10 cellular contexts compared by ENCODE assay signal in genomic region chr3:12159227-12159601, GRCh38. TPM values are rescaled to one million over a fixed set of nuclear protein-coding genes. Genes with fewer than 3 reads are reported as not detected.
A peak's percentile ranks its signal among the peaks of the same experiment; 100 is the strongest.
DNase-seq lines count a peak whose midpoint lies in the region; ATAC-seq and TF ChIP-seq lines count a peak whose summit lies in the region.
"Had no signal": no experiment of that assay in that cellular context is flagged by ENCODE, and none has a peak within 500 bp of the region (broad histone marks: within the 10 kb centered on the region; RNA-seq: fewer than 3 reads in every experiment).

No MANE protein-coding gene starts in this region.

- H3K9me2 ChIP-seq in Karpas-422 (replicated peaks; ENCODE audit: insufficient read depth, low read length), result no peaks in the 10 kb centered on the region

- DNase-seq in activated naive CD8-positive, alpha-beta T cell treated with anti-CD3 and anti-CD28 coated beads, Interleukin-2, amount 10 ng/mL, durations not matched to agents 7 days and 5 days, result no peak
- DNase-seq in activated naive CD8-positive, alpha-beta T cell treated with anti-CD3 and anti-CD28 coated beads, Interleukin-2, amount 50 U/mL, for 24 hours, result no peak
- peak; percentile 90 for DNase-seq in endodermal cell
- DNase-seq in aorta, result no peak
- DNase-seq in Karpas-422, result no peak
- no peak for DNase-seq in SW 1271 (lab: John Stamatoyannopoulos, UW)
- DNase-seq: activated T-cell treated with anti-CD3 and anti-CD28 coated beads, Interleukin-2, amount 50 U/mL, for 24 hours had no signal

- no peak overlapping the region for H2AFZ ChIP-seq in Karpas-422 (ENCODE audit: low read length)

- H3K27ac Mint-ChIP-seq in activated naive CD8-positive, alpha-beta T cell treated with anti-CD3 and anti-CD28 coated beads, Interleukin-2, amount 10 ng/mL, durations not matched to agents 7 days and 5 days, result no peak overlapping the region
- no peak overlapping the region for H3K27ac Mint-ChIP-seq in activated naive CD8-positive, alpha-beta T cell treated with anti-CD3 and anti-CD28 coated beads, Interleukin-2, amount 50 U/mL, for 24 hours
- H3K27ac Mint-ChIP-seq in endodermal cell, result peak overlapping the region; percentile 76
- H3K27ac Mint-ChIP-seq: activated T-cell treated with anti-CD3 and anti-CD28 coated beads, Interleukin-2, amount 50 U/mL, for 24 hours; natural killer cell treated with Interleukin-12 subunit alpha and Interleukin-12 subunit beta and Interleukin-15 and Interleukin-18, amount 100 ng/mL, for 72 hours had no signal

- POLR2A ChIA-PET in activated naive CD8-positive, alpha-beta T cell treated with anti-CD3 and anti-CD28 coated beads, Interleukin-2, amount 10 ng/mL, durations not matched to agents 7 days and 5 days (lab: Charles Lee), result no interaction called here

- peak overlapping the region; percentile 8 for H3K4me3 Mint-ChIP-seq in activated naive CD8-positive, alpha-beta T cell treated with anti-CD3 and anti-CD28 coated beads, Interleukin-2, amount 10 ng/mL, durations not matched to agents 7 days and 5 days
- no peak overlapping the region for H3K4me3 Mint-ChIP-seq in activated naive CD8-positive, alpha-beta T cell treated with anti-CD3 and anti-CD28 coated beads, Interleukin-2, amount 50 U/mL, for 24 hours
- peak overlapping the region; percentile 47 for H3K4me3 Mint-ChIP-seq in endodermal cell
- H3K4me3 Mint-ChIP-seq: activated T-cell treated with anti-CD3 and anti-CD28 coated beads, Interleukin-2, amount 50 U/mL, for 24 hours; natural killer cell treated with Interleukin-12 subunit alpha and Interleukin-12 subunit beta and Interleukin-15 and Interleukin-18, amount 100 ng/mL, for 72 hours had no signal

- intact Hi-C loops in aorta (cut with DNase I), result no loop called here

- 12 to 29% methylated on average over 4 of the region's 4 CpGs for WGBS in endodermal cell (ENCODE audit: insufficient coverage in 1 of 2, insufficient read length in 1 of 2), 2 experiments
- WGBS in mesodermal cell (ENCODE audit: insufficient coverage in 2 of 2), 2 experiments, result 16 to 27% methylated on average over 3 to 4 of the region's 4 CpGs
- WGBS in aorta, 2 donors, result 45 to 59% methylated on average over 4 of the region's 4 CpGs

- H3K36me3 ChIP-seq in endodermal cell (ENCODE audit: control insufficient read depth, insufficient read depth, low read length) (no peaks in the 10 kb centered on the region), mesodermal cell (ENCODE audit: control insufficient read depth, insufficient read depth, low read length) (peaks cover 2% of the 10 kb centered on the region), aorta (ENCODE audit: control insufficient read depth in 1 of 2, insufficient read depth in 2 of 2, low read length in 1 of 2) (no peaks in the 10 kb centered on the region), Karpas-422 (ENCODE audit: insufficient read depth, low read length) (no peaks in the 10 kb centered on the region)

- peaks cover 37% of the 10 kb centered on the region for H3K27me3 Mint-ChIP-seq in activated naive CD8-positive, alpha-beta T cell treated with anti-CD3 and anti-CD28 coated beads, Interleukin-2, amount 10 ng/mL, durations not matched to agents 7 days and 5 days
- peaks cover 29% of the 10 kb centered on the region for H3K27me3 Mint-ChIP-seq in activated naive CD8-positive, alpha-beta T cell treated with anti-CD3 and anti-CD28 coated beads, Interleukin-2, amount 50 U/mL, for 24 hours
- H3K27me3 Mint-ChIP-seq in endodermal cell (ENCODE audit: insufficient read depth), result no peaks in the 10 kb centered on the region

- H3K4me1 ChIP-seq in endodermal cell (ENCODE audit: control insufficient read depth, insufficient read depth, low read length), result peaks cover 5% of the 10 kb centered on the region
- H3K4me1 ChIP-seq in mesodermal cell (ENCODE audit: control insufficient read depth, insufficient read depth, low read length, poor library complexity, severe bottlenecking), result peaks cover 29% of the 10 kb centered on the region
- H3K4me1 ChIP-seq in aorta (ENCODE audit: control insufficient read depth in 1 of 2, insufficient read depth in 2 of 2, low read length in 2 of 2), result peaks cover 0 to 2% of the 10 kb centered on the region in 2 donors
- no peaks in the 10 kb centered on the region for H3K4me1 ChIP-seq in Karpas-422 (ENCODE audit: low read length)

- H3K4me1 Mint-ChIP-seq in activated naive CD8-positive, alpha-beta T cell treated with anti-CD3 and anti-CD28 coated beads, Interleukin-2, amount 10 ng/mL, durations not matched to agents 7 days and 5 days, result peaks cover 6% of the 10 kb centered on the region
- H3K4me1 Mint-ChIP-seq in activated naive CD8-positive, alpha-beta T cell treated with anti-CD3 and anti-CD28 coated beads, Interleukin-2, amount 50 U/mL, for 24 hours, result peaks cover 13% of the 10 kb centered on the region
- peaks cover 12% of the 10 kb centered on the region for H3K4me1 Mint-ChIP-seq in endodermal cell

- no peak for ATAC-seq in activated naive CD8-positive, alpha-beta T cell treated with anti-CD3 and anti-CD28 coated beads, Interleukin-2, amount 10 ng/mL, durations not matched to agents 7 days and 5 days (ENCODE audit: low read depth)
- no peak for ATAC-seq in activated naive CD8-positive, alpha-beta T cell treated with anti-CD3 and anti-CD28 coated beads, Interleukin-2, amount 50 U/mL, for 24 hours
- ATAC-seq in aorta (ENCODE audit: low FRiP score), result peak; percentile 4
- no peak for ATAC-seq in GM21529 (IDR thresholded peaks at IDR 0.05; ENCODE audit: unreplicated experiment)

- peak overlapping the region; percentile 64 for H3K4me3 ChIP-seq in endodermal cell (ENCODE audit: low read length)
- H3K4me3 ChIP-seq in mesodermal cell (ENCODE audit: extremely low read depth, insufficient read depth, low read length, poor library complexity, severe bottlenecking), result no peak overlapping the region
- H3K4me3 ChIP-seq in aorta (ENCODE audit: low read length in 2 of 2), result no peak overlapping the region
- no peak overlapping the region for H3K4me3 ChIP-seq in Karpas-422 (ENCODE audit: low read length)

- H3K27ac ChIP-seq in endodermal cell (ENCODE audit: low read depth, low read length) (peak overlapping the region; percentile 79), mesodermal cell (ENCODE audit: low read depth, low read length, severe bottlenecking) (peak overlapping the region; percentile 18), aorta (ENCODE audit: low read depth in 1 of 2, low read length in 2 of 2) (peak overlapping the region in 1 of 2 donors; percentile 69), Karpas-422 (ENCODE audit: low read length) (no peak overlapping the region)

- H3K27me3 ChIP-seq in endodermal cell (ENCODE audit: control insufficient read depth, insufficient read depth, low read length, poor library complexity, severe bottlenecking), result no peaks in the 10 kb centered on the region
- no peaks in the 10 kb centered on the region for H3K27me3 ChIP-seq in aorta (ENCODE audit: control insufficient read depth in 1 of 2, insufficient read depth in 2 of 2, low read length in 1 of 2)
- no peaks in the 10 kb centered on the region for H3K27me3 ChIP-seq in Karpas-422 (ENCODE audit: low read length)

- no peaks in the 10 kb centered on the region for H3K9me3 Mint-ChIP-seq in activated naive CD8-positive, alpha-beta T cell treated with anti-CD3 and anti-CD28 coated beads, Interleukin-2, amount 10 ng/mL, durations not matched to agents 7 days and 5 days
- H3K9me3 Mint-ChIP-seq in activated naive CD8-positive, alpha-beta T cell treated with anti-CD3 and anti-CD28 coated beads, Interleukin-2, amount 50 U/mL, for 24 hours, result no peaks in the 10 kb centered on the region
- no peaks in the 10 kb centered on the region for H3K9me3 Mint-ChIP-seq in endodermal cell
- H3K9me3 Mint-ChIP-seq: activated T-cell treated with anti-CD3 and anti-CD28 coated beads, Interleukin-2, amount 50 U/mL, for 24 hours; natural killer cell treated with Interleukin-12 subunit alpha and Interleukin-12 subunit beta and Interleukin-15 and Interleukin-18, amount 100 ng/mL, for 72 hours had no signal

- no peak overlapping the region for H3K4me2 ChIP-seq in Karpas-422 (ENCODE audit: low read depth, low read length, poor library complexity, severe bottlenecking)

- TF ChIP-seq CTCF in endodermal cell (conservative IDR thresholded peaks at IDR 0.05), result no peak

- H3K79me2 ChIP-seq in Karpas-422 (ENCODE audit: low read length), result no peaks in the 10 kb centered on the region

- no peaks in the 10 kb centered on the region for H3K36me3 Mint-ChIP-seq in activated naive CD8-positive, alpha-beta T cell treated with anti-CD3 and anti-CD28 coated beads, Interleukin-2, amount 10 ng/mL, durations not matched to agents 7 days and 5 days
- H3K36me3 Mint-ChIP-seq in activated naive CD8-positive, alpha-beta T cell treated with anti-CD3 and anti-CD28 coated beads, Interleukin-2, amount 50 U/mL, for 24 hours (ENCODE audit: low read depth), result no peaks in the 10 kb centered on the region
- H3K36me3 Mint-ChIP-seq in endodermal cell (ENCODE audit: low read depth), result peaks cover 2% of the 10 kb centered on the region
- H3K36me3 Mint-ChIP-seq: natural killer cell treated with Interleukin-12 subunit alpha and Interleukin-12 subunit beta and Interleukin-15 and Interleukin-18, amount 100 ng/mL, for 72 hours had no signal

- no peaks in the 10 kb centered on the region for H3K9me3 ChIP-seq in endodermal cell (ENCODE audit: control insufficient read depth, low read length)
- H3K9me3 ChIP-seq in mesodermal cell (ENCODE audit: control insufficient read depth, low read length), result no peaks in the 10 kb centered on the region
- H3K9me3 ChIP-seq in aorta (ENCODE audit: control insufficient read depth, low read length), result no peaks in the 10 kb centered on the region
- no peaks in the 10 kb centered on the region for H3K9me3 ChIP-seq in Karpas-422 (ENCODE audit: low read length)

- H4K20me1 ChIP-seq in Karpas-422 (ENCODE audit: insufficient read depth, low read depth, low read length), result no peaks in the 10 kb centered on the region

- no peak overlapping the region for H3K9ac ChIP-seq in endodermal cell (ENCODE audit: extremely low read depth, low read length, poor library complexity, severe bottlenecking)
- no peak overlapping the region for H3K9ac ChIP-seq in Karpas-422 (ENCODE audit: low read length)

RNA-seq across cellular contexts. Expression of gene TIMP4, which starts 0.5 kb away (rescaled TPM):
- not detected for total RNA-seq in activated naive CD8-positive, alpha-beta T cell treated with anti-CD3 and anti-CD28 coated beads, Interleukin-2, amount 10 ng/mL, durations not matched to agents 7 days and 5 days
- total RNA-seq in endodermal cell (1 to 10 TPM in 1 of 2 donors, not detected in 1; 4.4 TPM), aorta (10 to 100 TPM in 1 of 2 donors, 1 to 10 TPM in 1; 8.3 to 60.1 TPM)
- 2.7 TPM for polyA plus RNA-seq in endodermal cell (2013, experiment 1 of 2)
- 2.9 TPM for polyA plus RNA-seq in endodermal cell (2013, experiment 2 of 2)
- 1.2 TPM for polyA plus RNA-seq in mesodermal cell (2013, experiment 1 of 2)
- 0.81 TPM for polyA plus RNA-seq in mesodermal cell (2013, experiment 2 of 2)
- 10 to 100 TPM; 32.3 to 80.1 TPM for polyA plus RNA-seq in aorta
- not detected in 2 replicates for total RNA-seq in Karpas-422 (2014; rRNA removed; shearing (Covaris generic); ENCODE audit: low replicate concordance)
- total RNA-seq: natural killer cell treated with Interleukin-12 subunit alpha and Interleukin-12 subunit beta and Interleukin-15 and Interleukin-18, amount 100 ng/mL, for 72 hours had no signal
